1 cellular context compared by ENCODE assay signal in genomic region chr19:12983561-12984142, GRCh38.
A peak's percentile ranks its signal among the peaks of the same experiment; 100 is the strongest.
TF ChIP-seq lines count a peak whose summit lies in the region.

No MANE protein-coding gene starts in this region.

TF ChIP-seq in HEK293, 187 proteins besides CTCF, POLR2A, EP300 and RAD21 (continued from another document and continues in another):
- TF ChIP-seq, protein P1, sequence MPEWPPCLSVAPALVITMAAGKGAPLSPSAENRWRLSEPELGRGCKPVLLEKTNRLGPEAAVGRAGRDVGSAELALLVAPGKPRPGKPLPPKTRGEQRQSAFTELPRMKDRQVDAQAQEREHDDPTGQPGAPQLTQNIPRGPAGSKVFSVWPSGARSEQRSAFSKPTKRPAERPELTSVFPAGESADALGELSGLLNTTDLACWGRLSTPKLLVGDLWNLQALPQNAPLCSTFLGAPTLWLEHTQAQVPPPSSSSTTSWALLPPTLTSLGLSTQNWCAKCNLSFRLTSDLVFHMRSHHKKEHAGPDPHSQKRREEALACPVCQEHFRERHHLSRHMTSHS (tag by site-specific recombination; IDR thresholded peaks at IDR 0.05) = no peak
- TF ChIP-seq ZNF843 (tag by site-specific recombination; IDR thresholded peaks at IDR 0.05) (peak; percentile 46; the same call in 1 of the 2 replicates), ZNF155 (tag by site-specific recombination; IDR thresholded peaks at IDR 0.05) (no peak), ZNF214 (tag by site-specific recombination; IDR thresholded peaks at IDR 0.05; ENCODE audit: borderline replicate concordance) (no peak), ZNF391 (tag by site-specific recombination; IDR thresholded peaks at IDR 0.05; ENCODE audit: borderline replicate concordance, low read depth) (peak; percentile 52), ZNF350 (tag by site-specific recombination; IDR thresholded peaks at IDR 0.05) (no peak), ZNF211 (tag by site-specific recombination; IDR thresholded peaks at IDR 0.05; ENCODE audit: low read depth) (0 out of 2 replicates have a peak, but pooled peaks have one; percentile 46), ZNF610 (tag by site-specific recombination; IDR thresholded peaks at IDR 0.05; ENCODE audit: borderline replicate concordance) (peak; percentile 25; the same call in 1 of the 2 replicates), ZNF645 (tag by site-specific recombination; IDR thresholded peaks at IDR 0.05) (peak; percentile 33; the same call in 1 of the 2 replicates), ZNF792 (tag by site-specific recombination; IDR thresholded peaks at IDR 0.05) (no peak), ZBTB10 (tag by site-specific recombination; IDR thresholded peaks at IDR 0.05) (peak; percentile 53; the same call in 1 of the 2 replicates), WT1 (tag by site-specific recombination; IDR thresholded peaks at IDR 0.05) (no peak), KLF8 (tag by site-specific recombination; IDR thresholded peaks at IDR 0.05) (peak; percentile 41; the same call in 1 of the 2 replicates), ZNF654 (tag by site-specific recombination; IDR thresholded peaks at IDR 0.05; ENCODE audit: low read depth) (peak; percentile 47), ZXDB (tag by site-specific recombination; IDR thresholded peaks at IDR 0.05) (peak; percentile 71), ZNF624 (tag by site-specific recombination; IDR thresholded peaks at IDR 0.05) (no peak), ZBTB26 (tag by site-specific recombination; optimal IDR thresholded peaks at IDR 0.05) (peak; percentile 88), ZNF791 (tag by site-specific recombination; IDR thresholded peaks at IDR 0.05) (0 out of 2 replicates have a peak, but pooled peaks have one; percentile 24), ZEB2 (tag by site-specific recombination; IDR thresholded peaks at IDR 0.05) (no peak), ZBTB8A (tag by site-specific recombination; IDR thresholded peaks at IDR 0.05) (0 out of 2 replicates have a peak, but pooled peaks have one; percentile 35), ZNF16 (tag by site-specific recombination; IDR thresholded peaks at IDR 0.05; ENCODE audit: low read depth) (no peak), ZNF580 (tag by site-specific recombination; IDR thresholded peaks at IDR 0.05) (peak; percentile 71), YY2 (tag by site-specific recombination; IDR thresholded peaks at IDR 0.05) (0 out of 2 replicates have a peak, but pooled peaks have one; percentile 27), ZNF555 (tag by site-specific recombination; conservative IDR thresholded peaks at IDR 0.05) (no peak), ATF2 (tag by site-specific recombination; IDR thresholded peaks at IDR 0.05; ENCODE audit: low read depth) (peak; percentile 42; the same call in 1 of the 2 replicates)
- TF ChIP-seq, protein P2, sequence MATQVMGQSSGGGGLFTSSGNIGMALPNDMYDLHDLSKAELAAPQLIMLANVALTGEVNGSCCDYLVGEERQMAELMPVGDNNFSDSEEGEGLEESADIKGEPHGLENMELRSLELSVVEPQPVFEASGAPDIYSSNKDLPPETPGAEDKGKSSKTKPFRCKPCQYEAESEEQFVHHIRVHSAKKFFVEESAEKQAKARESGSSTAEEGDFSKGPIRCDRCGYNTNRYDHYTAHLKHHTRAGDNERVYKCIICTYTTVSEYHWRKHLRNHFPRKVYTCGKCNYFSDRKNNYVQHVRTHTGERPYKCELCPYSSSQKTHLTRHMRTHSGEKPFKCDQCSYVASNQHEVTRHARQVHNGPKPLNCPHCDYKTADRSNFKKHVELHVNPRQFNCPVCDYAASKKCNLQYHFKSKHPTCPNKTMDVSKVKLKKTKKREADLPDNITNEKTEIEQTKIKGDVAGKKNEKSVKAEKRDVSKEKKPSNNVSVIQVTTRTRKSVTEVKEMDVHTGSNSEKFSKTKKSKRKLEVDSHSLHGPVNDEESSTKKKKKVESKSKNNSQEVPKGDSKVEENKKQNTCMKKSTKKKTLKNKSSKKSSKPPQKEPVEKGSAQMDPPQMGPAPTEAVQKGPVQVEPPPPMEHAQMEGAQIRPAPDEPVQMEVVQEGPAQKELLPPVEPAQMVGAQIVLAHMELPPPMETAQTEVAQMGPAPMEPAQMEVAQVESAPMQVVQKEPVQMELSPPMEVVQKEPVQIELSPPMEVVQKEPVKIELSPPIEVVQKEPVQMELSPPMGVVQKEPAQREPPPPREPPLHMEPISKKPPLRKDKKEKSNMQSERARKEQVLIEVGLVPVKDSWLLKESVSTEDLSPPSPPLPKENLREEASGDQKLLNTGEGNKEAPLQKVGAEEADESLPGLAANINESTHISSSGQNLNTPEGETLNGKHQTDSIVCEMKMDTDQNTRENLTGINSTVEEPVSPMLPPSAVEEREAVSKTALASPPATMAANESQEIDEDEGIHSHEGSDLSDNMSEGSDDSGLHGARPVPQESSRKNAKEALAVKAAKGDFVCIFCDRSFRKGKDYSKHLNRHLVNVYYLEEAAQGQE (tag by site-specific recombination; IDR thresholded peaks at IDR 0.05) = no peak
- TF ChIP-seq, protein P3, sequence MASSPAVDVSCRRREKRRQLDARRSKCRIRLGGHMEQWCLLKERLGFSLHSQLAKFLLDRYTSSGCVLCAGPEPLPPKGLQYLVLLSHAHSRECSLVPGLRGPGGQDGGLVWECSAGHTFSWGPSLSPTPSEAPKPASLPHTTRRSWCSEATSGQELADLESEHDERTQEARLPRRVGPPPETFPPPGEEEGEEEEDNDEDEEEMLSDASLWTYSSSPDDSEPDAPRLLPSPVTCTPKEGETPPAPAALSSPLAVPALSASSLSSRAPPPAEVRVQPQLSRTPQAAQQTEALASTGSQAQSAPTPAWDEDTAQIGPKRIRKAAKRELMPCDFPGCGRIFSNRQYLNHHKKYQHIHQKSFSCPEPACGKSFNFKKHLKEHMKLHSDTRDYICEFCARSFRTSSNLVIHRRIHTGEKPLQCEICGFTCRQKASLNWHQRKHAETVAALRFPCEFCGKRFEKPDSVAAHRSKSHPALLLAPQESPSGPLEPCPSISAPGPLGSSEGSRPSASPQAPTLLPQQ (tag by site-specific recombination; IDR thresholded peaks at IDR 0.05) = peak; percentile 58; the same call in 1 of the 2 replicates
- TF ChIP-seq, protein P4, sequence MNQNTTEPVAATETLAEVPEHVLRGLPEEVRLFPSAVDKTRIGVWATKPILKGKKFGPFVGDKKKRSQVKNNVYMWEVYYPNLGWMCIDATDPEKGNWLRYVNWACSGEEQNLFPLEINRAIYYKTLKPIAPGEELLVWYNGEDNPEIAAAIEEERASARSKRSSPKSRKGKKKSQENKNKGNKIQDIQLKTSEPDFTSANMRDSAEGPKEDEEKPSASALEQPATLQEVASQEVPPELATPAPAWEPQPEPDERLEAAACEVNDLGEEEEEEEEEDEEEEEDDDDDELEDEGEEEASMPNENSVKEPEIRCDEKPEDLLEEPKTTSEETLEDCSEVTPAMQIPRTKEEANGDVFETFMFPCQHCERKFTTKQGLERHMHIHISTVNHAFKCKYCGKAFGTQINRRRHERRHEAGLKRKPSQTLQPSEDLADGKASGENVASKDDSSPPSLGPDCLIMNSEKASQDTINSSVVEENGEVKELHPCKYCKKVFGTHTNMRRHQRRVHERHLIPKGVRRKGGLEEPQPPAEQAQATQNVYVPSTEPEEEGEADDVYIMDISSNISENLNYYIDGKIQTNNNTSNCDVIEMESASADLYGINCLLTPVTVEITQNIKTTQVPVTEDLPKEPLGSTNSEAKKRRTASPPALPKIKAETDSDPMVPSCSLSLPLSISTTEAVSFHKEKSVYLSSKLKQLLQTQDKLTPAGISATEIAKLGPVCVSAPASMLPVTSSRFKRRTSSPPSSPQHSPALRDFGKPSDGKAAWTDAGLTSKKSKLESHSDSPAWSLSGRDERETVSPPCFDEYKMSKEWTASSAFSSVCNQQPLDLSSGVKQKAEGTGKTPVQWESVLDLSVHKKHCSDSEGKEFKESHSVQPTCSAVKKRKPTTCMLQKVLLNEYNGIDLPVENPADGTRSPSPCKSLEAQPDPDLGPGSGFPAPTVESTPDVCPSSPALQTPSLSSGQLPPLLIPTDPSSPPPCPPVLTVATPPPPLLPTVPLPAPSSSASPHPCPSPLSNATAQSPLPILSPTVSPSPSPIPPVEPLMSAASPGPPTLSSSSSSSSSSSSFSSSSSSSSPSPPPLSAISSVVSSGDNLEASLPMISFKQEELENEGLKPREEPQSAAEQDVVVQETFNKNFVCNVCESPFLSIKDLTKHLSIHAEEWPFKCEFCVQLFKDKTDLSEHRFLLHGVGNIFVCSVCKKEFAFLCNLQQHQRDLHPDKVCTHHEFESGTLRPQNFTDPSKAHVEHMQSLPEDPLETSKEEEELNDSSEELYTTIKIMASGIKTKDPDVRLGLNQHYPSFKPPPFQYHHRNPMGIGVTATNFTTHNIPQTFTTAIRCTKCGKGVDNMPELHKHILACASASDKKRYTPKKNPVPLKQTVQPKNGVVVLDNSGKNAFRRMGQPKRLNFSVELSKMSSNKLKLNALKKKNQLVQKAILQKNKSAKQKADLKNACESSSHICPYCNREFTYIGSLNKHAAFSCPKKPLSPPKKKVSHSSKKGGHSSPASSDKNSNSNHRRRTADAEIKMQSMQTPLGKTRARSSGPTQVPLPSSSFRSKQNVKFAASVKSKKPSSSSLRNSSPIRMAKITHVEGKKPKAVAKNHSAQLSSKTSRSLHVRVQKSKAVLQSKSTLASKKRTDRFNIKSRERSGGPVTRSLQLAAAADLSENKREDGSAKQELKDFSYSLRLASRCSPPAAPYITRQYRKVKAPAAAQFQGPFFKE (tag by site-specific recombination; IDR thresholded peaks at IDR 0.05; ENCODE audit: borderline replicate concordance) = 0 out of 2 replicates have a peak, but pooled peaks have one; percentile 3
- TF ChIP-seq, protein P5, sequence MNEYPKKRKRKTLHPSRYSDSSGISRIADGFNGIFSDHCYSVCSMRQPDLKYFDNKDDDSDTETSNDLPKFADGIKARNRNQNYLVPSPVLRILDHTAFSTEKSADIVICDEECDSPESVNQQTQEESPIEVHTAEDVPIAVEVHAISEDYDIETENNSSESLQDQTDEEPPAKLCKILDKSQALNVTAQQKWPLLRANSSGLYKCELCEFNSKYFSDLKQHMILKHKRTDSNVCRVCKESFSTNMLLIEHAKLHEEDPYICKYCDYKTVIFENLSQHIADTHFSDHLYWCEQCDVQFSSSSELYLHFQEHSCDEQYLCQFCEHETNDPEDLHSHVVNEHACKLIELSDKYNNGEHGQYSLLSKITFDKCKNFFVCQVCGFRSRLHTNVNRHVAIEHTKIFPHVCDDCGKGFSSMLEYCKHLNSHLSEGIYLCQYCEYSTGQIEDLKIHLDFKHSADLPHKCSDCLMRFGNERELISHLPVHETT (tag by site-specific recombination; IDR thresholded peaks at IDR 0.05) = no peak
- TF ChIP-seq, protein P6, sequence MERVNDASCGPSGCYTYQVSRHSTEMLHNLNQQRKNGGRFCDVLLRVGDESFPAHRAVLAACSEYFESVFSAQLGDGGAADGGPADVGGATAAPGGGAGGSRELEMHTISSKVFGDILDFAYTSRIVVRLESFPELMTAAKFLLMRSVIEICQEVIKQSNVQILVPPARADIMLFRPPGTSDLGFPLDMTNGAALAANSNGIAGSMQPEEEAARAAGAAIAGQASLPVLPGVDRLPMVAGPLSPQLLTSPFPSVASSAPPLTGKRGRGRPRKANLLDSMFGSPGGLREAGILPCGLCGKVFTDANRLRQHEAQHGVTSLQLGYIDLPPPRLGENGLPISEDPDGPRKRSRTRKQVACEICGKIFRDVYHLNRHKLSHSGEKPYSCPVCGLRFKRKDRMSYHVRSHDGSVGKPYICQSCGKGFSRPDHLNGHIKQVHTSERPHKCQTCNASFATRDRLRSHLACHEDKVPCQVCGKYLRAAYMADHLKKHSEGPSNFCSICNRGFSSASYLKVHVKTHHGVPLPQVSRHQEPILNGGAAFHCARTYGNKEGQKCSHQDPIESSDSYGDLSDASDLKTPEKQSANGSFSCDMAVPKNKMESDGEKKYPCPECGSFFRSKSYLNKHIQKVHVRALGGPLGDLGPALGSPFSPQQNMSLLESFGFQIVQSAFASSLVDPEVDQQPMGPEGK (tag by site-specific recombination; IDR thresholded peaks at IDR 0.05) = peak; percentile 31; the same call in 1 of the 2 replicates
